1 cellular context compared by ENCODE assay signal in genomic region chr6:1544000-1544399, GRCh38.
TF ChIP-seq lines count a peak whose summit lies in the region.

No MANE protein-coding gene starts in this region.

TF ChIP-seq in HEK293, 187 proteins besides CTCF, POLR2A, EP300 and RAD21 (continued from another document):
- TF ChIP-seq ZNF704 (tag by site-specific recombination; IDR thresholded peaks at IDR 0.05) (no peak), ZNF169 (tag by site-specific recombination; IDR thresholded peaks at IDR 0.05) (no peak), MEIS1 (CRISPR knock-in tag; IDR thresholded peaks at IDR 0.05; ENCODE audit: borderline replicate concordance) (no peak), KLF1 (tag by site-specific recombination; IDR thresholded peaks at IDR 0.05) (no peak), ZNF366 (tag by site-specific recombination; conservative IDR thresholded peaks at IDR 0.05) (peak; percentile 68), ZNF621 (tag by site-specific recombination; IDR thresholded peaks at IDR 0.05) (no peak), ZNF600 (tag by site-specific recombination; IDR thresholded peaks at IDR 0.05) (no peak), ZNF768 (tag by site-specific recombination; IDR thresholded peaks at IDR 0.05) (no peak), ZFHX2 (tag by site-specific recombination; conservative IDR thresholded peaks at IDR 0.05) (peak; percentile 51), ZNF239 (tag by site-specific recombination; IDR thresholded peaks at IDR 0.05) (no peak), MZF1 (tag by site-specific recombination; IDR thresholded peaks at IDR 0.05; ENCODE audit: borderline replicate concordance) (no peak), EGR2 (tag by site-specific recombination; IDR thresholded peaks at IDR 0.05; ENCODE audit: low read depth) (peak; percentile 96)
- TF ChIP-seq, protein P1, sequence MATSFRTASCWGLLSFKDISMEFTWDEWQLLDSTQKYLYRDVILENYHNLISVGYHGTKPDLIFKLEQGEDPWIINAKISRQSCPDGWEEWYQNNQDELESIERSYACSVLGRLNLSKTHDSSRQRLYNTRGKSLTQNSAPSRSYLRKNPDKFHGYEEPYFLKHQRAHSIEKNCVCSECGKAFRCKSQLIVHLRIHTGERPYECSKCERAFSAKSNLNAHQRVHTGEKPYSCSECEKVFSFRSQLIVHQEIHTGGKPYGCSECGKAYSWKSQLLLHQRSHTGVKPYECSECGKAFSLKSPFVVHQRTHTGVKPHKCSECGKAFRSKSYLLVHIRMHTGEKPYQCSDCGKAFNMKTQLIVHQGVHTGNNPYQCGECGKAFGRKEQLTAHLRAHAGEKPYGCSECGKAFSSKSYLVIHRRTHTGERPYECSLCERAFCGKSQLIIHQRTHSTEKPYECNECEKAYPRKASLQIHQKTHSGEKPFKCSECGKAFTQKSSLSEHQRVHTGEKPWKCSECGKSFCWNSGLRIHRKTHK (tag by site-specific recombination; IDR thresholded peaks at IDR 0.05), result no peak
- TF ChIP-seq, protein P2, sequence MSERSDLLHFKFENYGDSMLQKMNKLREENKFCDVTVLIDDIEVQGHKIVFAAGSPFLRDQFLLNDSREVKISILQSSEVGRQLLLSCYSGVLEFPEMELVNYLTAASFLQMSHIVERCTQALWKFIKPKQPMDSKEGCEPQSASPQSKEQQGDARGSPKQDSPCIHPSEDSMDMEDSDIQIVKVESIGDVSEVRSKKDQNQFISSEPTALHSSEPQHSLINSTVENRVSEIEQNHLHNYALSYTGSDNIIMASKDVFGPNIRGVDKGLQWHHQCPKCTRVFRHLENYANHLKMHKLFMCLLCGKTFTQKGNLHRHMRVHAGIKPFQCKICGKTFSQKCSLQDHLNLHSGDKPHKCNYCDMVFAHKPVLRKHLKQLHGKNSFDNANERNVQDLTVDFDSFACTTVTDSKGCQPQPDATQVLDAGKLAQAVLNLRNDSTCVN (tag by site-specific recombination; optimal IDR thresholded peaks at IDR 0.05), result no peak
